Comparison of ENCODE assay signal across 19 cellular contexts in genomic region chr4:13240066-13240465, GRCh38.
DNase-seq lines count a peak whose midpoint lies in the region; TF ChIP-seq lines count a peak whose summit lies in the region.
"Had no signal": no experiment of that assay in that cellular context is flagged by ENCODE, and none has a peak within 500 bp of the region (broad histone marks: within the 10 kb centered on the region; RNA-seq: fewer than 3 reads in every experiment).

No MANE protein-coding gene starts in this region.

- no peaks in the 10 kb centered on the region for H3K9me3 ChIP-seq in H9 (ENCODE audit: control insufficient read depth, low read depth, low read length)
- H3K9me3 ChIP-seq: right lobe of liver had no signal

- no peaks in the 10 kb centered on the region for H3K79me1 ChIP-seq in H9 (ENCODE audit: insufficient read depth, low read depth, low read length, poor library complexity, severe bottlenecking)

- peak; percentile 32 for DNase-seq in AG10803 (ENCODE audit: low read depth)
- peak; percentile 49 for DNase-seq in EH (ENCODE audit: low read depth)
- peak; percentile 16 for DNase-seq in RKO (ENCODE audit: low spot score)
- DNase-seq in fibroblast of villous mesenchyme (ENCODE audit: low read depth): peak; percentile 10
- DNase-seq in COR-L47 (lab: John Stamatoyannopoulos, UW): no peak
- DNase-seq in H9: no peak
- no peak for DNase-seq in pons (ENCODE audit: low spot score)
- no peak for DNase-seq in putamen (ENCODE audit: low spot score)
- DNase-seq: amygdala; mesendoderm; NCI-H1092; NCI-H2171 treated with DMSO at 0.1 percent for 48 hours; right lobe of liver; SHP77 treated with DMSO at 0.1 percent for 48 hours; stimulated activated CD4-positive, alpha-beta T cell treated with anti-CD3 and anti-CD28 coated beads, Interleukin-2, amount 100 ng/mL, for 24 hours had no signal

- WGBS in H9 (ENCODE audit: extremely low coverage, insufficient read length, low lambda C conversion rate): no CpG with 5 or more reads among the region's 3 CpGs

- no peaks in the 10 kb centered on the region for H3K36me3 Mint-ChIP-seq in H9 (ENCODE audit: insufficient read depth in 1 of 3, low read depth in 3 of 3)

- H3K4ac ChIP-seq in H9 (ENCODE audit: low read depth, low read length): no peak overlapping the region

- H4K91ac ChIP-seq in H9 (ENCODE audit: insufficient read length, low read depth, low read length): no peak overlapping the region

- no peak overlapping the region for H3K4me3 Mint-ChIP-seq in H9
- H3K4me3 Mint-ChIP-seq: activated T-helper 1 cell treated with anti-CD3 and anti-CD28 coated beads, Interleukin-12 subunit alpha, Interleukin-12 subunit beta, Interleukin-2, Interleukin-4 antibody, amounts not matched to agents 30 ng/mL and 10 ng/mL and 1 ng/mL, durations not matched to agents 14 hours and 24 hours and 36 hours; neural crest cell had no signal

- H3K23ac ChIP-seq in H9 (ENCODE audit: insufficient read length, low read depth, low read length): no peak overlapping the region

- no peak overlapping the region for H3K27ac ChIP-seq in H9 (ENCODE audit: insufficient read length, low read depth, low read length)
- H3K27ac ChIP-seq: C4-2B, coronary artery, right lobe of liver had no signal

- H3K23me2 ChIP-seq in H9 (ENCODE audit: insufficient read length, low read depth, low read length, poor library complexity, severe bottlenecking): no peaks in the 10 kb centered on the region

- TF ChIP-seq CTCF in AG10803 (conservative IDR thresholded peaks at IDR 0.05; ENCODE audit: low read length) (no peak), fibroblast of villous mesenchyme (IDR thresholded peaks at IDR 0.05; ENCODE audit: insufficient read depth, low read depth, low read length) (no peak), H9 (conservative IDR thresholded peaks at IDR 0.05) (no peak)

- no peak overlapping the region for H3K18ac ChIP-seq in H9 (ENCODE audit: insufficient read length, low read depth, low read length)

- H2BK12ac ChIP-seq in H9 (ENCODE audit: insufficient read length, low read depth, low read length): no peak overlapping the region

- no peak overlapping the region for H2BK15ac ChIP-seq in H9 (ENCODE audit: low read depth, low read length)

- no peaks in the 10 kb centered on the region for H3K9me3 Mint-ChIP-seq in H9
- H3K9me3 Mint-ChIP-seq: activated T-helper 1 cell treated with anti-CD3 and anti-CD28 coated beads, Interleukin-12 subunit alpha, Interleukin-12 subunit beta, Interleukin-2, Interleukin-4 antibody, amounts not matched to agents 30 ng/mL and 10 ng/mL and 1 ng/mL, durations not matched to agents 14 hours and 24 hours and 36 hours had no signal

- H3K9ac ChIP-seq in H9 (ENCODE audit: extremely low read depth, insufficient read length, low read length): no peak overlapping the region

- H3K27ac Mint-ChIP-seq in H9: no peak overlapping the region
- H3K27ac Mint-ChIP-seq: activated T-helper 1 cell treated with anti-CD3 and anti-CD28 coated beads, Interleukin-12 subunit alpha, Interleukin-12 subunit beta, Interleukin-2, Interleukin-4 antibody, amounts not matched to agents 30 ng/mL and 10 ng/mL and 1 ng/mL, durations not matched to agents 14 hours and 24 hours and 36 hours had no signal

- H2BK5ac ChIP-seq in H9 (ENCODE audit: insufficient read length, low read length): no peak overlapping the region

- no peaks in the 10 kb centered on the region for H3K27me3 ChIP-seq in H9 (ENCODE audit: insufficient read depth, low read length)
- H3K27me3 ChIP-seq: right lobe of liver had no signal

- H3T11ph ChIP-seq in H9 (ENCODE audit: low read length): no peak overlapping the region

- peaks cover 8 to 11% of the 10 kb centered on the region in 2 experiments for H3K4me1 Mint-ChIP-seq in H9

- H3K4me1 ChIP-seq in H9 (ENCODE audit: insufficient read depth, low read length): no peaks in the 10 kb centered on the region
- H3K4me1 ChIP-seq: right lobe of liver had no signal

- H4K5ac ChIP-seq in H9 (ENCODE audit: insufficient read length, low read depth, low read length): no peak overlapping the region

- H3K4me3 ChIP-seq in AG10803 (ENCODE audit: low read length) (no peak overlapping the region), fibroblast of villous mesenchyme (ENCODE audit: low read depth, low read length) (no peak overlapping the region)
- H3K4me3 ChIP-seq: coronary artery, right lobe of liver had no signal

- no peak overlapping the region for H3K56ac ChIP-seq in H9 (ENCODE audit: insufficient read length, low read depth, low read length)

- no peak overlapping the region for H2AFZ ChIP-seq in H9 (ENCODE audit: low read length)

- H3K79me2 ChIP-seq in H9 (ENCODE audit: insufficient read depth, low read length): no peaks in the 10 kb centered on the region

- no peak overlapping the region for H2AK5ac ChIP-seq in H9 (ENCODE audit: insufficient read length, low read length)

- no peak overlapping the region for H3K14ac ChIP-seq in H9 (ENCODE audit: insufficient read depth, low read length)

- H2BK120ac ChIP-seq in H9 (ENCODE audit: low read depth, low read length, poor library complexity, severe bottlenecking): no peak overlapping the region

- H4K20me1 ChIP-seq in H9 (ENCODE audit: control insufficient read depth, insufficient read depth, insufficient read length): no peaks in the 10 kb centered on the region

- H3K27me3 Mint-ChIP-seq in H9 (ENCODE audit: low read depth): no peaks in the 10 kb centered on the region

- no peak overlapping the region for H4K8ac ChIP-seq in H9 (replicated peaks; ENCODE audit: insufficient read length, low read depth, low read length)

- no peak overlapping the region for H2BK20ac ChIP-seq in H9 (ENCODE audit: low read depth, low read length, poor library complexity, severe bottlenecking)

- no peak overlapping the region for H3K4me2 ChIP-seq in H9 (ENCODE audit: insufficient read depth, insufficient read length, low read length)

Comparison
In these comparisons a context has a peak if more than half of its experiments do, and no peak if none do; other contexts are left out.
1. DNase-seq: peak in AG10803 (single experiment), EH (single experiment), RKO (single experiment) and fibroblast of villous mesenchyme (single experiment); none in COR-L47 (single experiment), H9 (single experiment), pons (single experiment) and putamen (single experiment).